In genomic region chr6:149501768-149502167, GRCh38 we compare ENCODE assay signal across 30 cellular contexts. TPM values are rescaled to one million over a fixed set of nuclear protein-coding genes. Genes with fewer than 3 reads are reported as not detected.
DNase-seq lines count a peak whose midpoint lies in the region; ATAC-seq and TF ChIP-seq lines count a peak whose summit lies in the region.
"Had no signal": no experiment of that assay in that cellular context is flagged by ENCODE, and none has a peak within 500 bp of the region (broad histone marks: within the 10 kb centered on the region; RNA-seq: fewer than 3 reads in every experiment).

No MANE protein-coding gene starts in this region.

- H3K27me3 Mint-ChIP-seq in activated CD4-positive, alpha-beta memory T cell treated with anti-CD3 and anti-CD28 coated beads for 36 hours, result no peaks in the 10 kb centered on the region
- no peaks in the 10 kb centered on the region for H3K27me3 Mint-ChIP-seq in activated CD4-positive, alpha-beta memory T cell treated with anti-CD3 and anti-CD28 coated beads, Interleukin-2, amount 10 ng/mL, durations not matched to agents 7 days and 5 days
- H3K27me3 Mint-ChIP-seq in CD4-positive, alpha-beta T cell, result no peaks in the 10 kb centered on the region
- no peaks in the 10 kb centered on the region for H3K27me3 Mint-ChIP-seq in activated T-helper 17 cell treated with anti-CD3 and anti-CD28 coated beads, Interleukin-2, amount 50 U/mL, for 72 hours
- no peaks in the 10 kb centered on the region for H3K27me3 Mint-ChIP-seq in naive thymus-derived CD8-positive, alpha-beta T cell

- intact Hi-C loops in activated CD4-positive, alpha-beta memory T cell treated with anti-CD3 and anti-CD28 coated beads for 36 hours (cut with micrococcal nuclease), result loop anchor here (2.0 to 10.0 kb wide), 2 partner anchors 17 to 287 kb away; partner anchors contain the start of gene ZC3H12D
- intact Hi-C loops in CD4-positive, alpha-beta T cell (cut with DNase I, micrococcal nuclease), result no loop called here

- H3K27ac Mint-ChIP-seq in activated CD4-positive, alpha-beta memory T cell treated with anti-CD3 and anti-CD28 coated beads for 36 hours, result peak overlapping the region; percentile 89
- H3K27ac Mint-ChIP-seq in activated CD4-positive, alpha-beta memory T cell treated with anti-CD3 and anti-CD28 coated beads, Interleukin-2, amount 10 ng/mL, durations not matched to agents 7 days and 5 days, result no peak overlapping the region
- H3K27ac Mint-ChIP-seq in CD4-positive, alpha-beta T cell, result peak overlapping the region; percentile 25
- peak overlapping the region; percentile 65 for H3K27ac Mint-ChIP-seq in activated T-helper 17 cell treated with anti-CD3 and anti-CD28 coated beads, Interleukin-2, amount 50 U/mL, for 72 hours
- H3K27ac Mint-ChIP-seq in naive thymus-derived CD8-positive, alpha-beta T cell, result peak overlapping the region; percentile 42 to 91 (median 76)
- H3K27ac Mint-ChIP-seq: neural progenitor cell had no signal

- H3K36me3 Mint-ChIP-seq in activated CD4-positive, alpha-beta memory T cell treated with anti-CD3 and anti-CD28 coated beads for 36 hours, result peaks cover 32% of the 10 kb centered on the region
- H3K36me3 Mint-ChIP-seq in activated CD4-positive, alpha-beta memory T cell treated with anti-CD3 and anti-CD28 coated beads, Interleukin-2, amount 10 ng/mL, durations not matched to agents 7 days and 5 days (ENCODE audit: low read depth), result peaks cover 26% of the 10 kb centered on the region
- H3K36me3 Mint-ChIP-seq in CD4-positive, alpha-beta T cell (ENCODE audit: low read depth), result peaks cover 59% of the 10 kb centered on the region
- H3K36me3 Mint-ChIP-seq in activated T-helper 17 cell treated with anti-CD3 and anti-CD28 coated beads, Interleukin-2, amount 50 U/mL, for 72 hours (ENCODE audit: low read depth), result peaks cover 74% of the 10 kb centered on the region
- H3K36me3 Mint-ChIP-seq in naive thymus-derived CD8-positive, alpha-beta T cell, result peaks cover 0 to 47% (median 13%) of the 10 kb centered on the region in 3 donors

- TF ChIP-seq CTCF in CD4-positive, alpha-beta T cell (IDR thresholded peaks at IDR 0.05), result no peak

- H3K4me1 Mint-ChIP-seq in activated CD4-positive, alpha-beta memory T cell treated with anti-CD3 and anti-CD28 coated beads for 36 hours (ENCODE audit: low read depth), result peaks cover 76% of the 10 kb centered on the region
- H3K4me1 Mint-ChIP-seq in activated CD4-positive, alpha-beta memory T cell treated with anti-CD3 and anti-CD28 coated beads, Interleukin-2, amount 10 ng/mL, durations not matched to agents 7 days and 5 days, result peaks cover 41% of the 10 kb centered on the region
- H3K4me1 Mint-ChIP-seq in CD4-positive, alpha-beta T cell (ENCODE audit: low read depth), result peaks cover 49% of the 10 kb centered on the region
- H3K4me1 Mint-ChIP-seq in activated T-helper 17 cell treated with anti-CD3 and anti-CD28 coated beads, Interleukin-2, amount 50 U/mL, for 72 hours, result peaks cover 40% of the 10 kb centered on the region
- H3K4me1 Mint-ChIP-seq in naive thymus-derived CD8-positive, alpha-beta T cell, result peaks cover 15 to 37% (median 20%) of the 10 kb centered on the region in 4 donors
- H3K4me1 Mint-ChIP-seq: immature natural killer cell, neural progenitor cell had no signal

- POLR2A ChIA-PET in activated CD4-positive, alpha-beta memory T cell treated with anti-CD3 and anti-CD28 coated beads for 36 hours (lab: Charles Lee), result no interaction called here
- POLR2A ChIA-PET in activated CD4-positive, alpha-beta memory T cell treated with anti-CD3 and anti-CD28 coated beads, Interleukin-2, amount 10 ng/mL, durations not matched to agents 7 days and 5 days (lab: Charles Lee), result interaction anchor here (0.9 kb wide), 1 partner anchor 19 kb away, joined by 3 read pairs; no protein-coding TSS in a partner anchor
- POLR2A ChIA-PET in CD4-positive, alpha-beta T cell (lab: Charles Lee), result no interaction called here
- POLR2A ChIA-PET in naive thymus-derived CD8-positive, alpha-beta T cell (lab: Charles Lee), result interaction anchor here (1.3 kb wide), 2 partner anchors 17 to 19 kb away, joined by 3 read pairs; no protein-coding TSS in a partner anchor

- H3K27ac ChIP-seq in CD4-positive, alpha-beta T cell (ENCODE audit: low read depth, low read length), result peak overlapping the region; percentile 21
- H3K27ac ChIP-seq: ascending aorta, gastroesophageal sphincter, hepatocyte, neural progenitor cell, uterus had no signal

- no peaks in the 10 kb centered on the region for H3K9me3 ChIP-seq in CD4-positive, alpha-beta T cell (ENCODE audit: control insufficient read depth, low read length)
- H3K9me3 ChIP-seq: ascending aorta, gastroesophageal sphincter, uterus had no signal

- CTCF ChIA-PET in activated CD4-positive, alpha-beta memory T cell treated with anti-CD3 and anti-CD28 coated beads for 36 hours (lab: Charles Lee), result interaction anchor here (2.0 to 2.3 kb wide), 2 partner anchors 7 to 14 kb away, joined by 7 to 10 read pairs; no protein-coding TSS in a partner anchor
- CTCF ChIA-PET in activated CD4-positive, alpha-beta memory T cell treated with anti-CD3 and anti-CD28 coated beads, Interleukin-2, amount 10 ng/mL, durations not matched to agents 7 days and 5 days (lab: Charles Lee), result interaction anchor here (2.1 kb wide), 1 partner anchor 17 kb away, joined by 7 read pairs; the partner anchor contains the start of gene ZC3H12D
- CTCF ChIA-PET in CD4-positive, alpha-beta T cell (lab: Charles Lee), result interaction anchor here (2.7 kb wide), 1 partner anchor 17 kb away, joined by 10 read pairs; the partner anchor contains the start of gene ZC3H12D

- no peaks in the 10 kb centered on the region for H3K27me3 ChIP-seq in CD4-positive, alpha-beta T cell (ENCODE audit: control insufficient read depth, insufficient read depth, low read length)
- H3K27me3 ChIP-seq: ascending aorta, cardiac muscle cell, gastroesophageal sphincter, hepatocyte, neural progenitor cell, uterus had no signal

- no peak overlapping the region for H3K4me3 Mint-ChIP-seq in activated CD4-positive, alpha-beta memory T cell treated with anti-CD3 and anti-CD28 coated beads for 36 hours
- no peak overlapping the region for H3K4me3 Mint-ChIP-seq in activated CD4-positive, alpha-beta memory T cell treated with anti-CD3 and anti-CD28 coated beads, Interleukin-2, amount 10 ng/mL, durations not matched to agents 7 days and 5 days
- H3K4me3 Mint-ChIP-seq in CD4-positive, alpha-beta T cell, result no peak overlapping the region
- H3K4me3 Mint-ChIP-seq in activated T-helper 17 cell treated with anti-CD3 and anti-CD28 coated beads, Interleukin-2, amount 50 U/mL, for 72 hours, result peak overlapping the region; percentile 65
- no peak overlapping the region for H3K4me3 Mint-ChIP-seq in naive thymus-derived CD8-positive, alpha-beta T cell
- H3K4me3 Mint-ChIP-seq: immature natural killer cell, neural progenitor cell had no signal

- H3K9me3 Mint-ChIP-seq in activated CD4-positive, alpha-beta memory T cell treated with anti-CD3 and anti-CD28 coated beads for 36 hours, result no peaks in the 10 kb centered on the region
- H3K9me3 Mint-ChIP-seq in activated CD4-positive, alpha-beta memory T cell treated with anti-CD3 and anti-CD28 coated beads, Interleukin-2, amount 10 ng/mL, durations not matched to agents 7 days and 5 days, result no peaks in the 10 kb centered on the region
- no peaks in the 10 kb centered on the region for H3K9me3 Mint-ChIP-seq in CD4-positive, alpha-beta T cell
- H3K9me3 Mint-ChIP-seq in activated T-helper 17 cell treated with anti-CD3 and anti-CD28 coated beads, Interleukin-2, amount 50 U/mL, for 72 hours, result no peaks in the 10 kb centered on the region
- no peaks in the 10 kb centered on the region for H3K9me3 Mint-ChIP-seq in naive thymus-derived CD8-positive, alpha-beta T cell
- H3K9me3 Mint-ChIP-seq: immature natural killer cell, neural progenitor cell had no signal

- no peak for DNase-seq in activated CD4-positive, alpha-beta memory T cell treated with anti-CD3 and anti-CD28 coated beads for 36 hours
- DNase-seq in activated CD4-positive, alpha-beta memory T cell treated with anti-CD3 and anti-CD28 coated beads, Interleukin-2, amount 10 ng/mL, durations not matched to agents 7 days and 5 days, result no peak
- DNase-seq in CD4-positive, alpha-beta T cell, result no peak
- no peak for DNase-seq in naive thymus-derived CD8-positive, alpha-beta T cell
- DNase-seq in stimulated activated CD4-positive, alpha-beta T cell treated with anti-CD3 and anti-CD28 coated beads, Interleukin-15, amount 100 ng/mL, for 24 hours, result no peak
- no peak for DNase-seq in UCSD-AML1 (lab: John Stamatoyannopoulos, UW; ENCODE audit: unreplicated experiment)
- DNase-seq: activated CD8-positive, alpha-beta memory T cell treated with anti-CD3 and anti-CD28 coated beads, Interleukin-2, amount 50 U/mL, for 4 hours; DMS79; GDM1; immature natural killer cell; IMR-90; left colon; mammary epithelial cell; NCI-H1048; NCI-H1694 treated with DMSO at 0.1 percent for 48 hours; posterior cingulate gyrus; RPMI8226; stimulated activated CD4-positive, alpha-beta T cell treated with anti-CD3 and anti-CD28 coated beads, Interleukin-12 subunit alpha, Interleukin-12 subunit beta, amount 100 ng/mL, for 4 hours; stimulated activated CD4-positive, alpha-beta T cell treated with anti-CD3 and anti-CD28 coated beads, Interleukin-4, amount 100 ng/mL, for 4 hours; stimulated activated naive CD4-positive, alpha-beta T cell treated with Interleukin-2 at 50 U/mL for 16 hours; uterus had no signal

- no peak for ATAC-seq in CD4-positive, alpha-beta T cell (ENCODE audit: poor library complexity)
- no peak for ATAC-seq in activated T-helper 17 cell treated with anti-CD3 and anti-CD28 coated beads, Interleukin-2, amount 50 U/mL, for 72 hours (replicated peaks)
- ATAC-seq in naive thymus-derived CD8-positive, alpha-beta T cell, result no peak
- no peak for ATAC-seq in GM21786 (IDR thresholded peaks at IDR 0.05; ENCODE audit: unreplicated experiment)
- ATAC-seq: gastroesophageal sphincter, left colon, sciatic nerve had no signal

RNA-seq across cellular contexts. Expression of gene ZC3H12D, which starts 17.0 kb away (rescaled TPM):
- 100 to 1,000 TPM; 124 to 129 TPM for total RNA-seq in activated CD4-positive, alpha-beta memory T cell treated with anti-CD3 and anti-CD28 coated beads for 36 hours
- total RNA-seq in activated CD4-positive, alpha-beta memory T cell treated with anti-CD3 and anti-CD28 coated beads, Interleukin-2, amount 10 ng/mL, durations not matched to agents 7 days and 5 days, result 10 to 100 TPM; 37.4 to 37.6 TPM
- 10 to 100 TPM; 70.2 to 71.0 TPM for total RNA-seq in CD4-positive, alpha-beta T cell
- total RNA-seq in activated T-helper 17 cell treated with anti-CD3 and anti-CD28 coated beads, Interleukin-2, amount 50 U/mL, for 72 hours, result 100 to 1,000 TPM; 117 to 254 TPM
- total RNA-seq in naive thymus-derived CD8-positive, alpha-beta T cell, result 10 to 100 TPM; 61.9 to 63.5 TPM
- 1 to 10 TPM; 1.1 to 1.7 (median 1.5) TPM for polyA plus RNA-seq in naive thymus-derived CD8-positive, alpha-beta T cell
- total RNA-seq: SK-MEL-5 had no signal
- polyA plus RNA-seq: immature natural killer cell had no signal

RNA-seq across cellular contexts. Expression of gene PPIL4, which starts 44.1 kb away (rescaled TPM):
- 10 to 100 TPM; 21.5 to 23.6 TPM for total RNA-seq in activated CD4-positive, alpha-beta memory T cell treated with anti-CD3 and anti-CD28 coated beads for 36 hours
- 10 to 100 TPM; 17.0 to 18.3 TPM for total RNA-seq in activated CD4-positive, alpha-beta memory T cell treated with anti-CD3 and anti-CD28 coated beads, Interleukin-2, amount 10 ng/mL, durations not matched to agents 7 days and 5 days
- total RNA-seq in CD4-positive, alpha-beta T cell, result 10 to 100 TPM; 51.8 to 53.5 TPM
- total RNA-seq in activated T-helper 17 cell treated with anti-CD3 and anti-CD28 coated beads, Interleukin-2, amount 50 U/mL, for 72 hours, result 10 to 100 TPM; 19.8 to 24.7 TPM
- 10 to 100 TPM; 35.2 to 39.5 TPM for total RNA-seq in naive thymus-derived CD8-positive, alpha-beta T cell
- 10 to 100 TPM in 2 of 3 donors, 1 to 10 TPM in 1; 7.1 to 11.8 (median 11.8) TPM for polyA plus RNA-seq in naive thymus-derived CD8-positive, alpha-beta T cell

Comparison
In these comparisons a context has a peak if more than half of its experiments do, and no peak if none do; other contexts are left out.
1. POLR2A ChIA-PET loops: an anchor here in activated CD4-positive, alpha-beta memory T cell treated with anti-CD3 and anti-CD28 coated beads, Interleukin-2, amount 10 ng/mL, durations not matched to agents 7 days and 5 days (0.9 kb wide) and naive thymus-derived CD8-positive, alpha-beta T cell (1.3 kb wide); none called in activated CD4-positive, alpha-beta memory T cell treated with anti-CD3 and anti-CD28 coated beads for 36 hours and CD4-positive, alpha-beta T cell.